9 cellular contexts compared by ENCODE assay signal in the genomic region with DNA sequence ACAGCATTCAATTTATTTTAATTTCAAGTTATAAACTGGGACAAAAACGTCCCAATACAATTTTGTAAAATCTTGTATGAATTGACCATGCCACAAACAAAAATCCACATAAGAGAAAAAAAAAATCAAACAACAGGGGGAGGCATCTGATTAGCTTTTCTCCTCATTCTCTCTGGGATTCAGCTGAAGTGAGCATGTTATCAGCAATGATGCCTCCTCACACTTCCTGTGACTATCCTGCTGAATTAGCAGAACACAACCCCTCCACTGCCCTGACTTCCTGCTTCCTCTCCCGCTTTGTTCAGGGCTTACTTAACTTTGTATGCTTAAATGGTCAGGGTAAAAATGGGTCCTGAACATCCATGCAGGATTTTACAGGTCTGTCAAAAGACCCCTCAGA.
DNase-seq lines count a peak whose midpoint lies in the region; ATAC-seq and TF ChIP-seq lines count a peak whose summit lies in the region.
"Had no signal": no experiment of that assay in that cellular context is flagged by ENCODE, and none has a peak within 500 bp of the region (broad histone marks: within the 10 kb centered on the region; RNA-seq: fewer than 3 reads in every experiment).

No MANE protein-coding gene starts in this region.

- peak overlapping the region; percentile 87 for H3K27ac Mint-ChIP-seq in activated naive CD8-positive, alpha-beta T cell

- H3K27me3 ChIP-seq in BLaER1 treated with 17β-estradiol and CSF1 and Interleukin-3, amounts not matched to agents 10 nM and 100 nM, result no peaks in the 10 kb centered on the region
- H3K27me3 ChIP-seq in IMR-90 (ENCODE audit: control insufficient read depth, insufficient read depth, low read length), result no peaks in the 10 kb centered on the region

- H3K27ac ChIP-seq in BLaER1 treated with 17β-estradiol and CSF1 and Interleukin-3, amounts not matched to agents 10 nM and 100 nM, result peak overlapping the region in 6 of 11 experiments; percentile 39 to 57 (median 51); a peak in 10 of 22 replicates
- H3K27ac ChIP-seq in IMR-90 (ENCODE audit: insufficient read depth, low read length) (no peak overlapping the region), coronary artery (no peak overlapping the region)

- H3K9me3 ChIP-seq in BLaER1 treated with 17β-estradiol and CSF1 and Interleukin-3, amounts not matched to agents 10 nM and 100 nM (replicated peaks in 1 of 11), result no peaks in the 10 kb centered on the region
- H3K9me3 ChIP-seq in IMR-90 (ENCODE audit: control insufficient read depth, insufficient read depth, low read length), result no peaks in the 10 kb centered on the region

- DNase-seq in IMR-90 (peak; percentile 65), kidney tubule cell (ENCODE audit: low spot score) (peak; percentile 58), coronary artery (ENCODE audit: low spot score) (no peak)
- DNase-seq: activated CD4-positive, CD25-positive, alpha-beta regulatory T cell had no signal

- no CpG with 5 or more reads among the region's 2 CpGs for WGBS in IMR-90 (ENCODE audit: extremely low coverage in 2 of 2, insufficient read length in 1 of 2), 2 experiments

- TF ChIP-seq CTCF in IMR-90 (conservative IDR thresholded peaks at IDR 0.05; ENCODE audit: low read depth, low read length) (peak; percentile 26; the same call in 1 of the 2 replicates), coronary artery (IDR thresholded peaks at IDR 0.05) (no peak)

- H3K9me3 Mint-ChIP-seq in activated naive CD8-positive, alpha-beta T cell (ENCODE audit: low read depth), result no peaks in the 10 kb centered on the region

- peaks cover 27 to 85% of the 10 kb centered on the region in 2 experiments for H3K79me1 ChIP-seq in IMR-90 (ENCODE audit: low read depth in 1 of 2, low read length in 2 of 2)

- no peaks in the 10 kb centered on the region for H3K27me3 Mint-ChIP-seq in activated naive CD8-positive, alpha-beta T cell

- no peak overlapping the region for H2BK15ac ChIP-seq in IMR-90 (ENCODE audit: low read depth, low read length)

- no peak overlapping the region for H2AK9ac ChIP-seq in IMR-90 (replicated peaks; ENCODE audit: low read depth, low read length, poor library complexity)

- no TSS peak for BruUV-seq in IMR-90 (replicated peaks; lab: Mats Ljungman, UMichigan)

- H3K4me1 Mint-ChIP-seq in activated naive CD8-positive, alpha-beta T cell (ENCODE audit: low read depth), result peaks cover 89% of the 10 kb centered on the region

- peaks cover 0 to 44% (median 5%) of the 10 kb centered on the region in 11 experiments; a peak in 8 of 22 replicates for H4K20me1 ChIP-seq in BLaER1 treated with 17β-estradiol and CSF1 and Interleukin-3, amounts not matched to agents 10 nM and 100 nM
- peaks cover 88% of the 10 kb centered on the region for H4K20me1 ChIP-seq in IMR-90 (ENCODE audit: insufficient read depth, low read length)

- peak overlapping the region; percentile 25 for H2BK5ac ChIP-seq in IMR-90 (ENCODE audit: low read depth, low read length, poor library complexity, severe bottlenecking)

- H3K4ac ChIP-seq in IMR-90 (ENCODE audit: low read depth, low read length), result no peak overlapping the region

- no peak overlapping the region for H2BK120ac ChIP-seq in IMR-90 (ENCODE audit: low read depth, low read length)

- peak overlapping the region; percentile 39; the same call in 1 of the 2 replicates for H3K23ac ChIP-seq in IMR-90 (ENCODE audit: low read depth, low read length)

- no peak overlapping the region for H3K14ac ChIP-seq in IMR-90 (replicated peaks; ENCODE audit: low read depth, low read length)

- TF ChIP-seq POLR2A in IMR-90 (IDR thresholded peaks at IDR 0.05; ENCODE audit: low read depth, low read length), result no peak
- no peak for TF ChIP-seq POLR2A in GM18505 (IDR thresholded peaks at IDR 0.05; ENCODE audit: borderline replicate concordance, extremely low read depth, insufficient read depth, insufficient read length)

- peak; percentile 53 for TF ChIP-seq RAD21 in IMR-90 (IDR thresholded peaks at IDR 0.05; ENCODE audit: low read length)

- H2AK5ac ChIP-seq in IMR-90 (ENCODE audit: low read depth, low read length), result no peak overlapping the region

- H3K36me3 Mint-ChIP-seq in activated naive CD8-positive, alpha-beta T cell, result peaks cover 24% of the 10 kb centered on the region

- H4K91ac ChIP-seq in IMR-90 (ENCODE audit: insufficient read depth, low read depth, low read length), result no peak overlapping the region

- no peak overlapping the region for H2BK20ac ChIP-seq in IMR-90 (ENCODE audit: low read depth, low read length)

- POLR2A ChIA-PET in IMR-90 (lab: Charles Lee; ENCODE audit: unreplicated experiment), result interaction anchor here (0.6 kb wide), 1 partner anchor 100 kb away, joined by 3 read pairs; no protein-coding TSS in a partner anchor

- no peak overlapping the region for H3K56ac ChIP-seq in IMR-90 (ENCODE audit: extremely low read depth, insufficient read depth, low read length)

- no peak overlapping the region for H4K5ac ChIP-seq in IMR-90 (ENCODE audit: low read depth, low read length)

- H3K4me2 ChIP-seq in BLaER1 treated with 17β-estradiol and CSF1 and Interleukin-3, amounts not matched to agents 10 nM and 100 nM, result peak overlapping the region; percentile 27 to 73 (median 47); a peak in 18 of 22 replicates
- H3K4me2 ChIP-seq in IMR-90 (ENCODE audit: low read depth, low read length), result no peak overlapping the region

- no peak overlapping the region for H2AFZ ChIP-seq in IMR-90 (replicated peaks; ENCODE audit: low read length, poor library complexity)

- H3K9ac ChIP-seq in BLaER1 treated with 17β-estradiol and CSF1 and Interleukin-3, amounts not matched to agents 10 nM and 100 nM, result peak overlapping the region in 2 of 11 experiments; percentile 13 to 49; a peak in 2 of 22 replicates
- no peak overlapping the region; the same call in 1 of the 2 replicates for H3K9ac ChIP-seq in IMR-90 (ENCODE audit: low read depth, low read length)

- H3K9me1 ChIP-seq in IMR-90 (ENCODE audit: insufficient read depth, low read length), result peaks cover 27% of the 10 kb centered on the region

- H4K8ac ChIP-seq in IMR-90 (ENCODE audit: low read depth in 2 of 2, low read length in 2 of 2), result 0 out of 4 replicates have a peak overlapping the region, but pooled peaks of 1 of the 2 experiments have one; percentile 36

- no peak overlapping the region for H3K4me3 ChIP-seq in BLaER1 treated with 17β-estradiol and CSF1 and Interleukin-3, amounts not matched to agents 10 nM and 100 nM
- H3K4me3 ChIP-seq in IMR-90 (ENCODE audit: insufficient read depth, low read depth, low read length) (no peak overlapping the region), coronary artery (no peak overlapping the region)

- H3K4me1 ChIP-seq in BLaER1 treated with 17β-estradiol and CSF1 and Interleukin-3, amounts not matched to agents 10 nM and 100 nM, result peaks cover 6 to 71% (median 9%) of the 10 kb centered on the region in 10 experiments; a peak in 19 of 20 replicates
- peaks cover 38% of the 10 kb centered on the region for H3K4me1 ChIP-seq in IMR-90 (ENCODE audit: control insufficient read depth, insufficient read depth, low read length)

- in situ Hi-C loops in IMR-90 (cut with MboI; ENCODE audit: low sequenced_read_pairs), result no loop called here

- H3K18ac ChIP-seq in IMR-90 (ENCODE audit: low read depth, low read length), result no peak overlapping the region

- intact Hi-C loops in IMR-90 (cut with micrococcal nuclease), result no loop called here

- CTCF ChIA-PET in IMR-90 (lab: Yijun Ruan, JAX), result interaction anchor here (1.0 to 1.3 kb wide), 2 partner anchors 43 to 638 kb away, joined by 3 read pairs; no protein-coding TSS in a partner anchor

- no peak overlapping the region for H3K4me3 Mint-ChIP-seq in activated naive CD8-positive, alpha-beta T cell

- dilution Hi-C loops in IMR-90 (cut with HindIII; ENCODE audit: low sequenced_read_pairs, unreplicated experiment), result no loop called here

- ATAC-seq in IMR-90 (ENCODE audit: low read depth), result no peak
- no peak for ATAC-seq in GM18505 (IDR thresholded peaks at IDR 0.05; ENCODE audit: unreplicated experiment)
- no peak for ATAC-seq in GM21825 (IDR thresholded peaks at IDR 0.05; ENCODE audit: unreplicated experiment)
- no peak for ATAC-seq in GM18868 (IDR thresholded peaks at IDR 0.05; ENCODE audit: unreplicated experiment)

- H3K36me3 ChIP-seq in BLaER1 treated with 17β-estradiol and CSF1 and Interleukin-3, amounts not matched to agents 10 nM and 100 nM, result peaks cover 0 to 26% (median 5%) of the 10 kb centered on the region in 11 experiments; a peak in 8 of 22 replicates
- H3K36me3 ChIP-seq in IMR-90 (ENCODE audit: control insufficient read depth, insufficient read depth, low read length), result peaks cover 8% of the 10 kb centered on the region

TF ChIP-seq in IMR-90, 13 proteins besides CTCF, POLR2A, EP300 and RAD21:
- TF ChIP-seq CEBPB (IDR thresholded peaks at IDR 0.05; ENCODE audit: low read depth, low read length), result no peak
- TF ChIP-seq SMC3 (IDR thresholded peaks at IDR 0.05; ENCODE audit: low read depth, low read length), result peak; percentile 23; the same call in 1 of the 2 replicates
- peak; percentile 84 for TF ChIP-seq MAFK (IDR thresholded peaks at IDR 0.05; ENCODE audit: low read depth, low read length)

Comparison
In these comparisons a context has a peak if more than half of its experiments do, and no peak if none do; other contexts are left out.
1. H3K27ac ChIP-seq: peak in BLaER1 treated with 17β-estradiol and CSF1 and Interleukin-3, amounts not matched to agents 10 nM and 100 nM (6 of 11); none in IMR-90 (single experiment) and coronary artery (0 of 2).